ENCODE assay signal across 26 cellular contexts in genomic region chr20:61700595-61701140, GRCh38.
"Had no signal": no experiment of that assay in that cellular context is flagged by ENCODE, and none has a peak within 500 bp of the region (broad histone marks: within the 10 kb centered on the region; RNA-seq: fewer than 3 reads in every experiment).

No MANE protein-coding gene starts in this region.

- DNase-seq: heart right ventricle; kidney glomerular epithelial cell; left cardiac atrium; lower lobe of right lung; mammary epithelial cell; mesenchymal stem cell; naive thymus-derived CD8-positive, alpha-beta T cell; pancreas; sigmoid colon; small intestine; spleen; stimulated activated CD4-positive, alpha-beta T cell treated with anti-CD3 and anti-CD28 coated beads, Interleukin-4, amount 100 ng/mL, for 24 hours; stimulated activated naive CD4-positive, alpha-beta T cell treated with Interleukin-2 at 50 U/mL for 16 hours; stimulated activated naive CD8-positive, alpha-beta T cell treated with anti-CD3 and anti-CD28 coated beads, Interleukin-15, amount 100 ng/mL, for 72 hours; testis; thyroid gland; trophoblast cell; upper lobe of right lung had no signal

- H3K27me3 ChIP-seq: hepatocyte, pancreas, testis, thyroid gland had no signal

- H3K9me3 Mint-ChIP-seq: nephron; neural crest cell; stimulated activated effector memory CD8-positive, alpha-beta T cell treated with anti-CD3 and anti-CD28 coated beads, Interleukin-12 subunit alpha, Interleukin-12 subunit beta, amount 100 ng/mL, for 72 hours had no signal

- H2AFZ ChIP-seq: hepatocyte had no signal

- H3K4me1 Mint-ChIP-seq: naive thymus-derived CD8-positive, alpha-beta T cell; stimulated activated effector memory CD8-positive, alpha-beta T cell treated with anti-CD3 and anti-CD28 coated beads, Interleukin-12 subunit alpha, Interleukin-12 subunit beta, amount 100 ng/mL, for 72 hours; stimulated activated naive CD8-positive, alpha-beta T cell treated with anti-CD3 and anti-CD28 coated beads, Interleukin-15, amount 100 ng/mL, for 72 hours had no signal

- H3K4me2 ChIP-seq: hepatocyte had no signal

- H3K4me3 Mint-ChIP-seq: naive thymus-derived CD8-positive, alpha-beta T cell; nephron; neural crest cell; stimulated activated effector memory CD8-positive, alpha-beta T cell treated with anti-CD3 and anti-CD28 coated beads, Interleukin-12 subunit alpha, Interleukin-12 subunit beta, amount 100 ng/mL, for 72 hours; stimulated activated naive CD8-positive, alpha-beta T cell treated with anti-CD3 and anti-CD28 coated beads, Interleukin-15, amount 100 ng/mL, for 72 hours had no signal

- H3K4me1 ChIP-seq: heart right ventricle, lower lobe of right lung, pancreas, prostate gland, sigmoid colon, testis, thyroid gland, upper lobe of right lung had no signal

- H3K79me2 ChIP-seq: hepatocyte had no signal

- FAIRE-seq: pancreas, small intestine, urothelium cell line had no signal

- H3K9me3 ChIP-seq: heart right ventricle, lower lobe of right lung, pancreas, prostate gland, sigmoid colon, testis, thyroid gland, upper lobe of right lung had no signal

- H3K36me3 Mint-ChIP-seq: stimulated activated effector memory CD8-positive, alpha-beta T cell treated with anti-CD3 and anti-CD28 coated beads, Interleukin-12 subunit alpha, Interleukin-12 subunit beta, amount 100 ng/mL, for 72 hours had no signal

- H3K4me3 ChIP-seq: heart right ventricle, hepatocyte, lower lobe of right lung, pancreas, prostate gland, sigmoid colon, spleen, testis, thyroid gland, upper lobe of right lung had no signal

- ATAC-seq: heart right ventricle; left cardiac atrium; left lobe of liver; lower lobe of right lung; naive thymus-derived CD8-positive, alpha-beta T cell; pancreas; right cardiac atrium; stimulated activated effector memory CD8-positive, alpha-beta T cell treated with anti-CD3 and anti-CD28 coated beads, Interleukin-12 subunit alpha, Interleukin-12 subunit beta, amount 100 ng/mL, for 72 hours; stimulated activated naive CD8-positive, alpha-beta T cell treated with anti-CD3 and anti-CD28 coated beads, Interleukin-15, amount 100 ng/mL, for 72 hours; upper lobe of right lung had no signal

- H3K27ac ChIP-seq: heart right ventricle, hepatocyte, lower lobe of right lung, pancreas, prostate gland, sigmoid colon, spleen, testis, thyroid gland, upper lobe of right lung had no signal

- H3K36me3 ChIP-seq: heart right ventricle, lower lobe of right lung, pancreas, prostate gland, sigmoid colon, spleen, thyroid gland, upper lobe of right lung had no signal

- H3K27me3 Mint-ChIP-seq: stimulated activated naive CD8-positive, alpha-beta T cell treated with anti-CD3 and anti-CD28 coated beads, Interleukin-15, amount 100 ng/mL, for 72 hours had no signal

- H3K27ac Mint-ChIP-seq: naive thymus-derived CD8-positive, alpha-beta T cell; nephron; stimulated activated effector memory CD8-positive, alpha-beta T cell treated with anti-CD3 and anti-CD28 coated beads, Interleukin-12 subunit alpha, Interleukin-12 subunit beta, amount 100 ng/mL, for 72 hours; stimulated activated naive CD8-positive, alpha-beta T cell treated with anti-CD3 and anti-CD28 coated beads, Interleukin-15, amount 100 ng/mL, for 72 hours had no signal
